Comparison of ENCODE assay signal across 8 cellular contexts in the genomic region with DNA sequence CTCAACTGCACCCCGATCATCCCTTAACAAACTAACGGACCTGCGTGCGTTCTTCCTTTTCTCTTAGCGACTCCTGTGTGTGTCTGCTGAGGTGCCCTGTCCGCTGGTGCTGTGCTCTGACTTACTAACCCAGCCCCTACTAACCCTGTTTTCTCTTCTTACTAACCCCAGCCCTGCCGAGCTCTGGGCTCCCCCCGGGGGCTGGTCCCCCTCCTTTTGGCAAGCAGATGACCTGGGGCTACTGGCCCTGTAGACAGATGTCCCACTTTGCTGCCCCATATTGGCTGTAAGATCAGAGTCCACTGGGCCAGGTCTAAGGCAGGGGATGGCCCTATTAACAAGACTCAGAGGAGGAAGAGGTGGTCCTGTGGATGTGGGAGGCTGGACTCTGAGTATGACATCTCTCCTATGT. TPM values are rescaled to one million over a fixed set of nuclear protein-coding genes. Genes with fewer than 3 reads are reported as not detected.
DNase-seq lines count a peak whose midpoint lies in the region; ATAC-seq and TF ChIP-seq lines count a peak whose summit lies in the region.

No MANE protein-coding gene starts in this region.

- peak overlapping the region; percentile 95 for H3K27ac ChIP-seq in right cardiac atrium (ENCODE audit: low read length)
- H3K27ac ChIP-seq in stomach = peak overlapping the region; percentile 76 to 97 (median 95)

- TF ChIP-seq EP300 in stomach (IDR thresholded peaks at IDR 0.05) = no peak

- H3K4me1 ChIP-seq in right cardiac atrium (ENCODE audit: control insufficient read depth, insufficient read depth, low read length) = peaks cover 11% of the 10 kb centered on the region
- H3K4me1 ChIP-seq in stomach = peaks cover 22 to 49% (median 29%) of the 10 kb centered on the region in 4 donors

- intact Hi-C loops in right cardiac atrium (cut with DNase I) (no loop called here), stomach (cut with DNase I; ENCODE audit: low total_unique reads) (no loop called here)

- peak; percentile 25 for DNase-seq in activated CD8-positive, alpha-beta memory T cell treated with anti-CD3 and anti-CD28 coated beads, Interleukin-2, amount 50 U/mL, for 4 hours
- DNase-seq in right cardiac atrium (peak in 2 of 3 donors; percentile 66 to 67), stomach (no peak), middle frontal gyrus (ENCODE audit: extremely low spot score, low spot score) (no peak), COLO829 (ENCODE audit: low spot score) (no peak), RPMI8226 (no peak)

- H3K4me3 ChIP-seq in right cardiac atrium (ENCODE audit: low read length) (peak overlapping the region; percentile 85), stomach (peak overlapping the region; percentile 64 to 87 (median 78))

- TF ChIP-seq POLR2A in stomach (IDR thresholded peaks at IDR 0.05) = no peak

- H3K36me3 ChIP-seq in stomach = no peaks in the 10 kb centered on the region

- ATAC-seq in GM18858 (IDR thresholded peaks at IDR 0.05; ENCODE audit: unreplicated experiment) = peak; percentile 7
- ATAC-seq in HG03025 (IDR thresholded peaks at IDR 0.05; ENCODE audit: low FRiP score, unreplicated experiment) = peak; percentile 7
- ATAC-seq in right cardiac atrium = peak in 1 of 2 donors; percentile 2

- 90% methylated on average over 8 of the region's 8 CpGs for WGBS in right cardiac atrium
- WGBS in stomach, 5 donors = 73 to 86% (median 79%) methylated on average over 8 of the region's 8 CpGs

- no peak for TF ChIP-seq CTCF in stomach (IDR thresholded peaks at IDR 0.05)

- H3K27me3 ChIP-seq in right cardiac atrium (ENCODE audit: control insufficient read depth, insufficient read depth) = no peaks in the 10 kb centered on the region
- peaks cover 0 to 12% (median 0%) of the 10 kb centered on the region in 3 donors for H3K27me3 ChIP-seq in stomach

- no peaks in the 10 kb centered on the region for H3K9me3 ChIP-seq in right cardiac atrium (ENCODE audit: control insufficient read depth, low read length)
- no peaks in the 10 kb centered on the region for H3K9me3 ChIP-seq in stomach

RNA-seq across cellular contexts. Expression of a gene that starts 14.7 kb away (rescaled TPM):
- total RNA-seq in right cardiac atrium = 1 to 10 TPM; 1.3 to 2.7 (median 1.5) TPM
- 0.45 TPM for polyA plus RNA-seq in right cardiac atrium
- total RNA-seq in stomach = 10 to 100 TPM in 1 of 5 donors, 1 to 10 TPM in 2, under 1 TPM in 2; under 0.01 to 29.8 (median 1.9) TPM
- under 1 TPM; 0.12 to 0.38 (median 0.15) TPM for polyA plus RNA-seq in stomach

RNA-seq across cellular contexts. Expression of a gene that starts 50.3 kb away (rescaled TPM):
- total RNA-seq in right cardiac atrium (not detected), stomach (not detected)
- polyA plus RNA-seq in right cardiac atrium (not detected), stomach (not detected)

RNA-seq across cellular contexts. Expression of a gene that starts 54.2 kb away (rescaled TPM):
- 1 to 10 TPM in 2 of 4 donors, under 1 TPM in 2; 0.48 to 1.3 (median 0.99) TPM for total RNA-seq in right cardiac atrium
- 0.25 TPM for polyA plus RNA-seq in right cardiac atrium
- under 1 TPM in 1 of 5 donors, not detected in 4; 0.55 TPM for total RNA-seq in stomach
- polyA plus RNA-seq in stomach = 1 to 10 TPM in 1 of 3 donors, under 1 TPM in 2; 0.20 to 1.2 (median 0.68) TPM

Comparison
In these comparisons a context has a peak if more than half of its experiments do, and no peak if none do; other contexts are left out.
1. DNase-seq: peak in activated CD8-positive, alpha-beta memory T cell treated with anti-CD3 and anti-CD28 coated beads, Interleukin-2, amount 50 U/mL, for 4 hours (single experiment) and right cardiac atrium (2 of 3); none in stomach (single experiment), middle frontal gyrus (single experiment), COLO829 (single experiment) and RPMI8226 (single experiment).